15 cellular contexts compared by ENCODE assay signal in genomic region chr20:35191419-35191818, GRCh38. TPM values are rescaled to one million over a fixed set of nuclear protein-coding genes. Genes with fewer than 3 reads are reported as not detected.
"Had no signal": no experiment of that assay in that cellular context is flagged by ENCODE, and none has a peak within 500 bp of the region (broad histone marks: within the 10 kb centered on the region; RNA-seq: fewer than 3 reads in every experiment).

No MANE protein-coding gene starts in this region.

- DNase-seq: activated CD4-positive, alpha-beta memory T cell treated with anti-CD3 and anti-CD28 coated beads, Interleukin-2, amount 10 ng/mL, durations not matched to agents 7 days and 5 days; activated CD4-positive, alpha-beta T cell treated with anti-CD3 and anti-CD28 coated beads for 48 hours; activated CD4-positive, CD25-positive, alpha-beta regulatory T cell; activated naive CD4-positive, alpha-beta T cell; activated naive CD8-positive, alpha-beta T cell treated with anti-CD3 and anti-CD28 coated beads for 36 hours; activated T-cell treated with anti-CD3 and anti-CD28 coated beads, Interleukin-2, amount 50 U/mL, for 1 hour; amniotic stem cell; effector memory CD8-positive, alpha-beta T cell; stimulated activated naive B cell treated with anti-CD40 and anti-IgM and Interleukin-4, amounts not matched to agents 10 μg/mL and 1 μg/mL and 100 μg/mL, for 72 hours; T-helper 2 cell had no signal

- H3K27me3 ChIP-seq: hepatocyte had no signal

- H3K27ac ChIP-seq: parathyroid adenoma, thoracic aorta had no signal

- ATAC-seq: activated T-helper 17 cell treated with anti-CD3 and anti-CD28 coated beads, Interleukin-2, amount 50 U/mL, for 72 hours; effector memory CD8-positive, alpha-beta T cell; stimulated activated naive B cell treated with anti-CD40 and anti-IgM and Interleukin-4, amounts not matched to agents 10 μg/mL and 1 μg/mL and 100 μg/mL, for 72 hours had no signal

- H3K4me3 Mint-ChIP-seq: activated CD4-positive, alpha-beta memory T cell treated with anti-CD3 and anti-CD28 coated beads, Interleukin-2, amount 10 ng/mL, durations not matched to agents 7 days and 5 days; activated naive CD8-positive, alpha-beta T cell treated with anti-CD3 and anti-CD28 coated beads for 36 hours; activated T-helper 17 cell treated with anti-CD3 and anti-CD28 coated beads, Interleukin-2, amount 50 U/mL, for 72 hours; effector memory CD8-positive, alpha-beta T cell; nephron; stimulated activated naive B cell treated with anti-CD40 and anti-IgM and Interleukin-4, amounts not matched to agents 10 μg/mL and 1 μg/mL and 100 μg/mL, for 72 hours had no signal

- H3K4me1 ChIP-seq: parathyroid adenoma had no signal

- H3K4me1 Mint-ChIP-seq: activated CD4-positive, alpha-beta memory T cell treated with anti-CD3 and anti-CD28 coated beads, Interleukin-2, amount 10 ng/mL, durations not matched to agents 7 days and 5 days; activated naive CD8-positive, alpha-beta T cell treated with anti-CD3 and anti-CD28 coated beads for 36 hours; activated T-helper 17 cell treated with anti-CD3 and anti-CD28 coated beads, Interleukin-2, amount 50 U/mL, for 72 hours; nephron; stimulated activated naive B cell treated with anti-CD40 and anti-IgM and Interleukin-4, amounts not matched to agents 10 μg/mL and 1 μg/mL and 100 μg/mL, for 72 hours had no signal

- H3K27me3 Mint-ChIP-seq: activated CD4-positive, alpha-beta memory T cell treated with anti-CD3 and anti-CD28 coated beads, Interleukin-2, amount 10 ng/mL, durations not matched to agents 7 days and 5 days; activated naive CD8-positive, alpha-beta T cell treated with anti-CD3 and anti-CD28 coated beads for 36 hours; activated T-helper 17 cell treated with anti-CD3 and anti-CD28 coated beads, Interleukin-2, amount 50 U/mL, for 72 hours; effector memory CD8-positive, alpha-beta T cell; stimulated activated naive B cell treated with anti-CD40 and anti-IgM and Interleukin-4, amounts not matched to agents 10 μg/mL and 1 μg/mL and 100 μg/mL, for 72 hours had no signal

- H3K27ac Mint-ChIP-seq: activated CD4-positive, alpha-beta memory T cell treated with anti-CD3 and anti-CD28 coated beads, Interleukin-2, amount 10 ng/mL, durations not matched to agents 7 days and 5 days; activated naive CD8-positive, alpha-beta T cell treated with anti-CD3 and anti-CD28 coated beads for 36 hours; activated T-helper 17 cell treated with anti-CD3 and anti-CD28 coated beads, Interleukin-2, amount 50 U/mL, for 72 hours; nephron had no signal

RNA-seq across cellular contexts. Expression of gene MMP24, which starts 35.1 kb away (rescaled TPM):
- total RNA-seq: activated CD4-positive, alpha-beta memory T cell treated with anti-CD3 and anti-CD28 coated beads, Interleukin-2, amount 10 ng/mL, durations not matched to agents 7 days and 5 days; activated naive CD8-positive, alpha-beta T cell treated with anti-CD3 and anti-CD28 coated beads for 36 hours had no signal
